1 cellular context compared by ENCODE assay signal in the genomic region with DNA sequence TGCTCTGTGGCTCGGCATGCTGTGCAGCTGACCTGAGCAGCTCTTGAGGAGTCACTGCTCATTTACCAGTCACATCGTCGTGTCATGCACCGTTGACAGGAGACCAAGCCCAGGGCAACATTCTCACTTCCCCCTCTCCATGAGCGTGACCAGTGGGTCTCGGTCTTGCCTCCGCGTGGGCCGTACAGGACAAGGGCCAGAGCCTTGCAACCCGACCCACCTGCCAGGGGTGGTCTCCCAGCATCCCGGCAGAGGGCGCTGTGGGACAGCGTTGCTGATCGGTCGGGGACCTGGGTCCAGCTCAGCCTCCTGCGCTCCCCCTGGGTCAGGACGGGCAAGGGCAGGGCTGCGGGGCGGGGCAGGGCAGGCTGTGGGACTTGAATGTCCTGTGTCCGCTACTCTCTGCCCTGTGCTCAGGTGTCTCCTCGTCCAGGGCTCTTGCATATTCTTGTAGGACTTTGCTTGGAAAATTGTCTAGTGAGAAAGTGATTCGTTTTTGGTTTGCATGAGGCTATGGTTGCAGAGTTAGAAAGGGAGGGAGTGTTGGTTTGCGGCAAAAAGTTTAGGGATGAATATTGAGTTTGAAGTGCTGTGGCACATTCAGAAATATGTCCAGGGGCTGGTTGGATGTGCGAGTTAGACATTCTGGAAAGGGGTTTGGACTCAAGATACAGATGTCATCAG.
TF ChIP-seq lines count a peak whose summit lies in the region.

No MANE protein-coding gene starts in this region.

TF ChIP-seq in HepG2, 621 proteins besides CTCF, POLR2A, EP300 and RAD21 (continued from another document and continues in another):
- TF ChIP-seq, protein P1, sequence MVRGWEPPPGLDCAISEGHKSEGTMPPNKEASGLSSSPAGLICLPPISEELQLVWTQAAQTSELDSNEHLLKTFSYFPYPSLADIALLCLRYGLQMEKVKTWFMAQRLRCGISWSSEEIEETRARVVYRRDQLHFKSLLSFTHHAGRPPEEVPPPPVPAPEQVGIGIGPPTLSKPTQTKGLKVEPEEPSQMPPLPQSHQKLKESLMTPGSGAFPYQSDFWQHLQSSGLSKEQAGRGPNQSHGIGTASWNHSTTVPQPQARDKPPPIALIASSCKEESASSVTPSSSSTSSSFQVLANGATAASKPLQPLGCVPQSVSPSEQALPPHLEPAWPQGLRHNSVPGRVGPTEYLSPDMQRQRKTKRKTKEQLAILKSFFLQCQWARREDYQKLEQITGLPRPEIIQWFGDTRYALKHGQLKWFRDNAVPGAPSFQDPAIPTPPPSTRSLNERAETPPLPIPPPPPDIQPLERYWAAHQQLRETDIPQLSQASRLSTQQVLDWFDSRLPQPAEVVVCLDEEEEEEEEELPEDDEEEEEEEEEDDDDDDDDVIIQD (CRISPR knock-in tag; IDR thresholded peaks at IDR 0.05; ENCODE audit: low read depth) = 0 out of 2 replicates have a peak, but pooled peaks have one; percentile 24
- no peak for TF ChIP-seq ZSCAN20 (CRISPR knock-in tag; IDR thresholded peaks at IDR 0.05; ENCODE audit: borderline replicate concordance)
- no peak for TF ChIP-seq POLR2AphosphoS5 (IDR thresholded peaks at IDR 0.05; ENCODE audit: low read depth, low read length)
- no peak for TF ChIP-seq MTA3 (CRISPR knock-in tag; IDR thresholded peaks at IDR 0.05)
- peak; percentile 88; the same call in 1 of the 2 replicates for TF ChIP-seq DNMT1 (CRISPR knock-in tag; IDR thresholded peaks at IDR 0.05)
- peak; percentile 52; the same call in 1 of the 2 replicates for TF ChIP-seq NFKB2 (CRISPR knock-in tag; IDR thresholded peaks at IDR 0.05; ENCODE audit: borderline replicate concordance)
- TF ChIP-seq ERF (CRISPR knock-in tag; IDR thresholded peaks at IDR 0.05) = peak; percentile 41; the same call in 1 of the 2 replicates
- peak; percentile 73 for TF ChIP-seq IRF2 (CRISPR knock-in tag; IDR thresholded peaks at IDR 0.05)
- TF ChIP-seq ZNF335 (CRISPR knock-in tag; IDR thresholded peaks at IDR 0.05) = 0 out of 2 replicates have a peak, but pooled peaks have one; percentile 46
- TF ChIP-seq BORCS8-MEF2B (CRISPR knock-in tag; IDR thresholded peaks at IDR 0.05) = peak; percentile 42; the same call in 1 of the 2 replicates
- TF ChIP-seq, protein P2, sequence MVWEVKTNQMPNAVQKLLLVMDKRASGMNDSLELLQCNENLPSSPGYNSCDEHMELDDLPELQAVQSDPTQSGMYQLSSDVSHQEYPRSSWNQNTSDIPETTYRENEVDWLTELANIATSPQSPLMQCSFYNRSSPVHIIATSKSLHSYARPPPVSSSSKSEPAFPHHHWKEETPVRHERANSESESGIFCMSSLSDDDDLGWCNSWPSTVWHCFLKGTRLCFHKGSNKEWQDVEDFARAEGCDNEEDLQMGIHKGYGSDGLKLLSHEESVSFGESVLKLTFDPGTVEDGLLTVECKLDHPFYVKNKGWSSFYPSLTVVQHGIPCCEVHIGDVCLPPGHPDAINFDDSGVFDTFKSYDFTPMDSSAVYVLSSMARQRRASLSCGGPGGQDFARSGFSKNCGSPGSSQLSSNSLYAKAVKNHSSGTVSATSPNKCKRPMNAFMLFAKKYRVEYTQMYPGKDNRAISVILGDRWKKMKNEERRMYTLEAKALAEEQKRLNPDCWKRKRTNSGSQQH (CRISPR knock-in tag; IDR thresholded peaks at IDR 0.05; ENCODE audit: low read depth) = peak; percentile 54; the same call in 1 of the 2 replicates
- TF ChIP-seq KLF16 (CRISPR knock-in tag; IDR thresholded peaks at IDR 0.05) = peak in 1 of 2 experiments; percentile 71; a peak in 1 of 4 replicates
- TF ChIP-seq SNAPC2 (CRISPR knock-in tag; IDR thresholded peaks at IDR 0.05) = no peak
- no peak for TF ChIP-seq PAWR (CRISPR knock-in tag; IDR thresholded peaks at IDR 0.05; ENCODE audit: borderline replicate concordance)
- TF ChIP-seq, protein P3, sequence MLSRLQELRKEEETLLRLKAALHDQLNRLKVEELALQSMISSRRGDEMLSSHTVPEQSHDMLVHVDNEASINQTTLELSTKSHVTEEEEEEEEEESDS (CRISPR knock-in tag; IDR thresholded peaks at IDR 0.05; ENCODE audit: borderline replicate concordance) = no peak
- TF ChIP-seq, protein P4, sequence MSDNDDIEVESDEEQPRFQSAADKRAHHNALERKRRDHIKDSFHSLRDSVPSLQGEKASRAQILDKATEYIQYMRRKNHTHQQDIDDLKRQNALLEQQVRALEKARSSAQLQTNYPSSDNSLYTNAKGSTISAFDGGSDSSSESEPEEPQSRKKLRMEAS (IDR thresholded peaks at IDR 0.05) = peak; percentile 54; the same call in 1 of the 2 replicates
- TF ChIP-seq, protein P5, sequence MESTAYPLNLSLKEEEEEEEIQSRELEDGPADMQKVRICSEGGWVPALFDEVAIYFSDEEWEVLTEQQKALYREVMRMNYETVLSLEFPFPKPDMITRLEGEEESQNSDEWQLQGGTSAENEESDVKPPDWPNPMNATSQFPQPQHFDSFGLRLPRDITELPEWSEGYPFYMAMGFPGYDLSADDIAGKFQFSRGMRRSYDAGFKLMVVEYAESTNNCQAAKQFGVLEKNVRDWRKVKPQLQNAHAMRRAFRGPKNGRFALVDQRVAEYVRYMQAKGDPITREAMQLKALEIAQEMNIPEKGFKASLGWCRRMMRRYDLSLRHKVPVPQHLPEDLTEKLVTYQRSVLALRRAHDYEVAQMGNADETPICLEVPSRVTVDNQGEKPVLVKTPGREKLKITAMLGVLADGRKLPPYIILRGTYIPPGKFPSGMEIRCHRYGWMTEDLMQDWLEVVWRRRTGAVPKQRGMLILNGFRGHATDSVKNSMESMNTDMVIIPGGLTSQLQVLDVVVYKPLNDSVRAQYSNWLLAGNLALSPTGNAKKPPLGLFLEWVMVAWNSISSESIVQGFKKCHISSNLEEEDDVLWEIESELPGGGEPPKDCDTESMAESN (CRISPR knock-in tag; conservative IDR thresholded peaks at IDR 0.05) = peak; percentile 61; the same call in 1 of the 2 replicates
- no peak for TF ChIP-seq MBNL3 (CRISPR knock-in tag; conservative IDR thresholded peaks at IDR 0.05)
- 0 out of 2 replicates have a peak, but pooled peaks have one; percentile 38 for TF ChIP-seq HNRNPL (IDR thresholded peaks at IDR 0.05; ENCODE audit: low read depth, low read length)
- 0 out of 2 replicates have a peak, but pooled peaks have one; percentile 1 for TF ChIP-seq KDM5B (CRISPR knock-in tag; IDR thresholded peaks at IDR 0.05; ENCODE audit: borderline replicate concordance)
- TF ChIP-seq XRCC5 (optimal IDR thresholded peaks at IDR 0.05; ENCODE audit: low read length) = peak; percentile 91
- peak; percentile 60 for TF ChIP-seq GABPB1 (CRISPR knock-in tag; IDR thresholded peaks at IDR 0.05)
- no peak for TF ChIP-seq HHEX (CRISPR knock-in tag; IDR thresholded peaks at IDR 0.05)
- TF ChIP-seq, protein P6, sequence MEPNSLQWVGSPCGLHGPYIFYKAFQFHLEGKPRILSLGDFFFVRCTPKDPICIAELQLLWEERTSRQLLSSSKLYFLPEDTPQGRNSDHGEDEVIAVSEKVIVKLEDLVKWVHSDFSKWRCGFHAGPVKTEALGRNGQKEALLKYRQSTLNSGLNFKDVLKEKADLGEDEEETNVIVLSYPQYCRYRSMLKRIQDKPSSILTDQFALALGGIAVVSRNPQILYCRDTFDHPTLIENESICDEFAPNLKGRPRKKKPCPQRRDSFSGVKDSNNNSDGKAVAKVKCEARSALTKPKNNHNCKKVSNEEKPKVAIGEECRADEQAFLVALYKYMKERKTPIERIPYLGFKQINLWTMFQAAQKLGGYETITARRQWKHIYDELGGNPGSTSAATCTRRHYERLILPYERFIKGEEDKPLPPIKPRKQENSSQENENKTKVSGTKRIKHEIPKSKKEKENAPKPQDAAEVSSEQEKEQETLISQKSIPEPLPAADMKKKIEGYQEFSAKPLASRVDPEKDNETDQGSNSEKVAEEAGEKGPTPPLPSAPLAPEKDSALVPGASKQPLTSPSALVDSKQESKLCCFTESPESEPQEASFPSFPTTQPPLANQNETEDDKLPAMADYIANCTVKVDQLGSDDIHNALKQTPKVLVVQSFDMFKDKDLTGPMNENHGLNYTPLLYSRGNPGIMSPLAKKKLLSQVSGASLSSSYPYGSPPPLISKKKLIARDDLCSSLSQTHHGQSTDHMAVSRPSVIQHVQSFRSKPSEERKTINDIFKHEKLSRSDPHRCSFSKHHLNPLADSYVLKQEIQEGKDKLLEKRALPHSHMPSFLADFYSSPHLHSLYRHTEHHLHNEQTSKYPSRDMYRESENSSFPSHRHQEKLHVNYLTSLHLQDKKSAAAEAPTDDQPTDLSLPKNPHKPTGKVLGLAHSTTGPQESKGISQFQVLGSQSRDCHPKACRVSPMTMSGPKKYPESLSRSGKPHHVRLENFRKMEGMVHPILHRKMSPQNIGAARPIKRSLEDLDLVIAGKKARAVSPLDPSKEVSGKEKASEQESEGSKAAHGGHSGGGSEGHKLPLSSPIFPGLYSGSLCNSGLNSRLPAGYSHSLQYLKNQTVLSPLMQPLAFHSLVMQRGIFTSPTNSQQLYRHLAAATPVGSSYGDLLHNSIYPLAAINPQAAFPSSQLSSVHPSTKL (CRISPR knock-in tag; IDR thresholded peaks at IDR 0.05) = peak; percentile 36; the same call in 1 of the 2 replicates
- peak; percentile 42 for TF ChIP-seq AGO1 (IDR thresholded peaks at IDR 0.05; ENCODE audit: low read depth, low read length, poor library complexity, severe bottlenecking)
- peak; percentile 29; the same call in 1 of the 2 replicates for TF ChIP-seq MYC (CRISPR knock-in tag; IDR thresholded peaks at IDR 0.05; ENCODE audit: borderline replicate concordance)
- peak; percentile 66; the same call in 1 of the 2 replicates for TF ChIP-seq MIXL1 (CRISPR knock-in tag; IDR thresholded peaks at IDR 0.05)
- TF ChIP-seq SMC3 (IDR thresholded peaks at IDR 0.05; ENCODE audit: low read length) = peak; percentile 49; the same call in 1 of the 2 replicates
- TF ChIP-seq FOXA3 (CRISPR knock-in tag; IDR thresholded peaks at IDR 0.05) = 0 out of 2 replicates have a peak, but pooled peaks have one; percentile 28
- no peak for TF ChIP-seq TAF15 (IDR thresholded peaks at IDR 0.05; ENCODE audit: low read depth, low read length, poor library complexity, severe bottlenecking)
- TF ChIP-seq, protein P7, sequence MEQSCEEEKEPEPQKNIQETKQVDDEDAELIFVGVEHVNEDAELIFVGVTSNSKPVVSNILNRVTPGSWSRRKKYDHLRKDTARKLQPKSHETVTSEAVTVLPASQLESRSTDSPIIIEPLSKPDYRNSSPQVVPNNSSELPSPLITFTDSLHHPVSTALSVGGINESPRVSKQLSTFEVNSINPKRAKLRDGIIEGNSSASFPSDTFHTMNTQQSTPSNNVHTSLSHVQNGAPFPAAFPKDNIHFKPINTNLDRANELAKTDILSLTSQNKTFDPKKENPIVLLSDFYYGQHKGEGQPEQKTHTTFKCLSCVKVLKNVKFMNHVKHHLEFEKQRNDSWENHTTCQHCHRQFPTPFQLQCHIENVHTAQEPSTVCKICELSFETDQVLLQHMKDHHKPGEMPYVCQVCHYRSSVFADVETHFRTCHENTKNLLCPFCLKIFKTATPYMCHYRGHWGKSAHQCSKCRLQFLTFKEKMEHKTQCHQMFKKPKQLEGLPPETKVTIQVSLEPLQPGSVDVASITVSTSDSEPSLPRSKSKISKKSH (CRISPR knock-in tag; IDR thresholded peaks at IDR 0.05; ENCODE audit: borderline replicate concordance) = peak; percentile 66
- TF ChIP-seq RELA (CRISPR knock-in tag; IDR thresholded peaks at IDR 0.05) = peak; percentile 79; the same call in 1 of the 2 replicates
- peak; percentile 43; the same call in 1 of the 2 replicates for TF ChIP-seq ZNF782 (CRISPR knock-in tag; IDR thresholded peaks at IDR 0.05; ENCODE audit: borderline replicate concordance)
- no peak for TF ChIP-seq RNF2 (conservative IDR thresholded peaks at IDR 0.05; ENCODE audit: low read depth)
- peak; percentile 38; the same call in 1 of the 2 replicates for TF ChIP-seq ZNF292 (CRISPR knock-in tag; IDR thresholded peaks at IDR 0.05; ENCODE audit: borderline replicate concordance, low read depth)
- TF ChIP-seq, protein P8, sequence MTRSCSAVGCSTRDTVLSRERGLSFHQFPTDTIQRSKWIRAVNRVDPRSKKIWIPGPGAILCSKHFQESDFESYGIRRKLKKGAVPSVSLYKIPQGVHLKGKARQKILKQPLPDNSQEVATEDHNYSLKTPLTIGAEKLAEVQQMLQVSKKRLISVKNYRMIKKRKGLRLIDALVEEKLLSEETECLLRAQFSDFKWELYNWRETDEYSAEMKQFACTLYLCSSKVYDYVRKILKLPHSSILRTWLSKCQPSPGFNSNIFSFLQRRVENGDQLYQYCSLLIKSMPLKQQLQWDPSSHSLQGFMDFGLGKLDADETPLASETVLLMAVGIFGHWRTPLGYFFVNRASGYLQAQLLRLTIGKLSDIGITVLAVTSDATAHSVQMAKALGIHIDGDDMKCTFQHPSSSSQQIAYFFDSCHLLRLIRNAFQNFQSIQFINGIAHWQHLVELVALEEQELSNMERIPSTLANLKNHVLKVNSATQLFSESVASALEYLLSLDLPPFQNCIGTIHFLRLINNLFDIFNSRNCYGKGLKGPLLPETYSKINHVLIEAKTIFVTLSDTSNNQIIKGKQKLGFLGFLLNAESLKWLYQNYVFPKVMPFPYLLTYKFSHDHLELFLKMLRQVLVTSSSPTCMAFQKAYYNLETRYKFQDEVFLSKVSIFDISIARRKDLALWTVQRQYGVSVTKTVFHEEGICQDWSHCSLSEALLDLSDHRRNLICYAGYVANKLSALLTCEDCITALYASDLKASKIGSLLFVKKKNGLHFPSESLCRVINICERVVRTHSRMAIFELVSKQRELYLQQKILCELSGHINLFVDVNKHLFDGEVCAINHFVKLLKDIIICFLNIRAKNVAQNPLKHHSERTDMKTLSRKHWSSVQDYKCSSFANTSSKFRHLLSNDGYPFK (CRISPR knock-in tag; IDR thresholded peaks at IDR 0.05; ENCODE audit: borderline replicate concordance) = peak; percentile 44; the same call in 1 of the 2 replicates
- peak; percentile 53 for TF ChIP-seq POGZ (CRISPR knock-in tag; IDR thresholded peaks at IDR 0.05)
- TF ChIP-seq, protein P9, sequence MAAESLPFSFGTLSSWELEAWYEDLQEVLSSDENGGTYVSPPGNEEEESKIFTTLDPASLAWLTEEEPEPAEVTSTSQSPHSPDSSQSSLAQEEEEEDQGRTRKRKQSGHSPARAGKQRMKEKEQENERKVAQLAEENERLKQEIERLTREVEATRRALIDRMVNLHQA (CRISPR knock-in tag; IDR thresholded peaks at IDR 0.05) = no peak
- no peak for TF ChIP-seq SCMH1 (CRISPR knock-in tag; IDR thresholded peaks at IDR 0.05; ENCODE audit: borderline replicate concordance)
- TF ChIP-seq MATR3 (CRISPR knock-in tag; IDR thresholded peaks at IDR 0.05) = no peak
- TF ChIP-seq ZFP37 (CRISPR knock-in tag; IDR thresholded peaks at IDR 0.05; ENCODE audit: borderline replicate concordance) = no peak
